ENCODE assay signal across 25 cellular contexts in the genomic region with DNA sequence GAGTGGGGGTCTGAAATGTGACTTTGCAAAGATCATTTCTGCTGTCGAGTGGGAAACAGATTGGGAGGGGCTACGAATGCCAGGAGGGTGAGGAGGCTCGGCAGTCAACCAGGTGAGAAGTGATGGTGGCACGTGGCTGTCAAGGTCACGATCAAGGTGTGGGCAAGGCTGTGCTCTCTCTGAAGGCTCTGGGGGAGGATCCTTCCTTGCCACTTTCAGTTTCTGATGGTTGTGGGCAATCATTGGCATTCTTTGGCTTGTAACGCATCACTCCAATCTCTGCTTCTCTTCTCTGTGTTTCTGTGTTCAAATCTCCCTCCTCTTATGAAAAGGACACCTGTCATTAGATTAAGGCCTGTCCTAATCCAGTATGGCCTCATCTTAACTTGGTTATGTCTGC.
"Had no signal": no experiment of that assay in that cellular context is flagged by ENCODE, and none has a peak within 500 bp of the region (broad histone marks: within the 10 kb centered on the region; RNA-seq: fewer than 3 reads in every experiment).

No MANE protein-coding gene starts in this region.

- DNase-seq: dermis blood vessel endothelial cell; effector memory CD4-positive, alpha-beta T cell; foreskin keratinocyte; left lung; mesendoderm; midbrain; naive thymus-derived CD8-positive, alpha-beta T cell; nephron progenitor cell; nucleus accumbens; spleen; stimulated activated CD4-positive, alpha-beta T cell treated with anti-CD3 and anti-CD28 coated beads, Interleukin-4, amount 100 ng/mL, for 4 hours; stimulated activated naive CD8-positive, alpha-beta T cell treated with anti-CD3 and anti-CD28 coated beads, Interleukin-15, Interleukin-2, amounts not matched to agents 100 U/mL and 50 U/mL, for 24 hours; substantia nigra; testis; tibial artery had no signal

- ATAC-seq: foreskin keratinocyte; gastroesophageal sphincter; heart left ventricle; left lung; naive thymus-derived CD8-positive, alpha-beta T cell; sciatic nerve; stimulated activated memory B cell treated with anti-CD40 and anti-IgM and Interleukin-4, amounts not matched to agents 10 μg/mL and 1 μg/mL and 100 μg/mL, for 72 hours; stimulated activated naive CD8-positive, alpha-beta T cell treated with anti-CD3 and anti-CD28 coated beads, Interleukin-15, Interleukin-2, amounts not matched to agents 100 U/mL and 50 U/mL, for 24 hours had no signal

- H2AFZ ChIP-seq: hepatocyte had no signal

- H3K4me3 Mint-ChIP-seq: naive thymus-derived CD8-positive, alpha-beta T cell; nephron progenitor cell; stimulated activated memory B cell treated with anti-CD40 and anti-IgM and Interleukin-4, amounts not matched to agents 10 μg/mL and 1 μg/mL and 100 μg/mL, for 72 hours; type B pancreatic cell had no signal

- H3K4me1 ChIP-seq: prostate gland had no signal

- H3K36me3 ChIP-seq: esophagus muscularis mucosa, gastroesophageal sphincter, heart left ventricle, left lung, prostate gland, right atrium auricular region, spleen, tibial artery had no signal

- H3K9me3 ChIP-seq: prostate gland, testis had no signal

- H3K4me3 ChIP-seq: coronary artery, esophagus muscularis mucosa, gastroesophageal sphincter, heart left ventricle, hepatocyte, left lung, prostate gland, right atrium auricular region, spleen, testis, tibial artery had no signal

- H3K27ac Mint-ChIP-seq: nephron progenitor cell; stimulated activated memory B cell treated with anti-CD40 and anti-IgM and Interleukin-4, amounts not matched to agents 10 μg/mL and 1 μg/mL and 100 μg/mL, for 72 hours; type B pancreatic cell had no signal

- H3K27ac ChIP-seq: coronary artery, esophagus muscularis mucosa, foreskin keratinocyte, gastroesophageal sphincter, heart left ventricle, hepatocyte, left lung, prostate gland, right atrium auricular region, spleen, testis, tibial artery had no signal

- H3K27me3 ChIP-seq: esophagus muscularis mucosa, foreskin keratinocyte, hepatocyte, right atrium auricular region, testis had no signal

- H3K36me3 Mint-ChIP-seq: stimulated activated memory B cell treated with anti-CD40 and anti-IgM and Interleukin-4, amounts not matched to agents 10 μg/mL and 1 μg/mL and 100 μg/mL, for 72 hours had no signal

- H3K27me3 Mint-ChIP-seq: type B pancreatic cell had no signal

- H3K4me2 ChIP-seq: hepatocyte had no signal
